In genomic region chr7:158802535-158803199, GRCh38 we compare ENCODE assay signal across 9 cellular contexts. TPM values are rescaled to one million over a fixed set of nuclear protein-coding genes. Genes with fewer than 3 reads are reported as not detected.
DNase-seq lines count a peak whose midpoint lies in the region; ATAC-seq and TF ChIP-seq lines count a peak whose summit lies in the region.
"Had no signal": no experiment of that assay in that cellular context is flagged by ENCODE, and none has a peak within 500 bp of the region (broad histone marks: within the 10 kb centered on the region; RNA-seq: fewer than 3 reads in every experiment).

No MANE protein-coding gene starts in this region.

- H3K27ac ChIP-seq in left ventricle myocardium inferior (replicated peaks) (peak overlapping the region; percentile 45), tibial artery (peak overlapping the region; percentile 11 to 63), neural progenitor cell (no peak overlapping the region), caudate nucleus (ENCODE audit: low read depth, low read length) (no peak overlapping the region)

- no peak overlapping the region for H3K9ac ChIP-seq in neural progenitor cell

- H2AFZ ChIP-seq in neural progenitor cell (replicated peaks) = no peak overlapping the region

- intact Hi-C loops in left ventricle myocardium inferior (cut with micrococcal nuclease) = no loop called here
- intact Hi-C loops in tibial artery (cut with DNase I; ENCODE audit: low total_unique reads) = no loop called here

- no peaks in the 10 kb centered on the region for H3K27me3 Mint-ChIP-seq in activated T-cell treated with anti-CD3 and anti-CD28 coated beads, Interleukin-2, amount 50 U/mL, for 24 hours
- H3K27me3 Mint-ChIP-seq in activated T-cell treated with anti-CD3 and anti-CD28 coated beads, Interleukin-2, amount 50 U/mL, for 4 hours (ENCODE audit: low read depth) = no peaks in the 10 kb centered on the region
- no peaks in the 10 kb centered on the region for H3K27me3 Mint-ChIP-seq in activated naive CD8-positive, alpha-beta T cell treated with anti-CD3 and anti-CD28 coated beads for 36 hours
- H3K27me3 Mint-ChIP-seq in neural progenitor cell (ENCODE audit: insufficient read depth, low read depth) = no peaks in the 10 kb centered on the region
- H3K27me3 Mint-ChIP-seq: B cell had no signal

- H3F3A ChIP-seq in neural progenitor cell (ENCODE audit: low read depth) = no peaks in the 10 kb centered on the region

- ATAC-seq in activated T-cell treated with anti-CD3 and anti-CD28 coated beads, Interleukin-2, amount 50 U/mL, for 4 hours = no peak

- H3K4me1 ChIP-seq in left ventricle myocardium inferior (peaks cover 63% of the 10 kb centered on the region), tibial artery (peaks cover 0 to 60% (median 23%) of the 10 kb centered on the region in 4 donors), neural progenitor cell (no peaks in the 10 kb centered on the region)

- H3K4me3 ChIP-seq in left ventricle myocardium inferior = no peak overlapping the region
- no peak overlapping the region for H3K4me3 ChIP-seq in tibial artery
- no peak overlapping the region for H3K4me3 ChIP-seq in neural progenitor cell

- H3K4me2 ChIP-seq in neural progenitor cell = no peak overlapping the region

- H3K36me3 Mint-ChIP-seq in activated T-cell treated with anti-CD3 and anti-CD28 coated beads, Interleukin-2, amount 50 U/mL, for 24 hours (ENCODE audit: low read depth) = peaks cover 55% of the 10 kb centered on the region
- H3K36me3 Mint-ChIP-seq in activated T-cell treated with anti-CD3 and anti-CD28 coated beads, Interleukin-2, amount 50 U/mL, for 4 hours (ENCODE audit: insufficient read depth) = peaks cover 27% of the 10 kb centered on the region
- H3K36me3 Mint-ChIP-seq in activated naive CD8-positive, alpha-beta T cell treated with anti-CD3 and anti-CD28 coated beads for 36 hours = peaks cover 38% of the 10 kb centered on the region
- peaks cover 26% of the 10 kb centered on the region for H3K36me3 Mint-ChIP-seq in neural progenitor cell

- peaks cover 6% of the 10 kb centered on the region for H3K9me3 Mint-ChIP-seq in activated T-cell treated with anti-CD3 and anti-CD28 coated beads, Interleukin-2, amount 50 U/mL, for 24 hours
- H3K9me3 Mint-ChIP-seq in activated T-cell treated with anti-CD3 and anti-CD28 coated beads, Interleukin-2, amount 50 U/mL, for 4 hours = no peaks in the 10 kb centered on the region
- peaks cover 5% of the 10 kb centered on the region for H3K9me3 Mint-ChIP-seq in activated naive CD8-positive, alpha-beta T cell treated with anti-CD3 and anti-CD28 coated beads for 36 hours
- peaks cover 21% of the 10 kb centered on the region for H3K9me3 Mint-ChIP-seq in neural progenitor cell

- DNase-seq in activated T-cell treated with anti-CD3 and anti-CD28 coated beads, Interleukin-2, amount 50 U/mL, for 24 hours = no peak
- DNase-seq in activated T-cell treated with anti-CD3 and anti-CD28 coated beads, Interleukin-2, amount 50 U/mL, for 4 hours = no peak
- DNase-seq in activated naive CD8-positive, alpha-beta T cell treated with anti-CD3 and anti-CD28 coated beads for 36 hours = no peak
- DNase-seq in left ventricle myocardium inferior (no peak), tibial artery (no peak), NCI-H2196 (lab: John Stamatoyannopoulos, UW; ENCODE audit: unreplicated experiment) (no peak), neural progenitor cell (ENCODE audit: low spot score) (no peak), caudate nucleus (lab: John Stamatoyannopoulos, UW) (no peak)

- peaks cover 69% of the 10 kb centered on the region for H3K79me2 ChIP-seq in neural progenitor cell (ENCODE audit: low read depth)

- no peak for TF ChIP-seq CTCF in left ventricle myocardium inferior (IDR thresholded peaks at IDR 0.05; ENCODE audit: borderline replicate concordance)
- no peak for TF ChIP-seq CTCF in tibial artery (IDR thresholded peaks at IDR 0.05)
- no peak for TF ChIP-seq CTCF in neural progenitor cell (IDR thresholded peaks at IDR 0.05)

- H3K27ac Mint-ChIP-seq in activated T-cell treated with anti-CD3 and anti-CD28 coated beads, Interleukin-2, amount 50 U/mL, for 24 hours = peak overlapping the region; percentile 87
- H3K27ac Mint-ChIP-seq in activated naive CD8-positive, alpha-beta T cell treated with anti-CD3 and anti-CD28 coated beads for 36 hours = peak overlapping the region; percentile 25
- no peak overlapping the region for H3K27ac Mint-ChIP-seq in neural progenitor cell
- H3K27ac Mint-ChIP-seq: B cell had no signal

- H4K20me1 ChIP-seq in neural progenitor cell (ENCODE audit: low read depth) = no peaks in the 10 kb centered on the region

- peaks cover 8% of the 10 kb centered on the region for H3K36me3 ChIP-seq in left ventricle myocardium inferior
- H3K36me3 ChIP-seq in tibial artery = peaks cover 3 to 15% (median 5%) of the 10 kb centered on the region in 3 donors
- no peaks in the 10 kb centered on the region for H3K36me3 ChIP-seq in neural progenitor cell

- peaks cover 70% of the 10 kb centered on the region for H3K4me1 Mint-ChIP-seq in activated T-cell treated with anti-CD3 and anti-CD28 coated beads, Interleukin-2, amount 50 U/mL, for 24 hours (ENCODE audit: low read depth)
- H3K4me1 Mint-ChIP-seq in activated T-cell treated with anti-CD3 and anti-CD28 coated beads, Interleukin-2, amount 50 U/mL, for 4 hours (ENCODE audit: low read depth) = peaks cover 54% of the 10 kb centered on the region
- peaks cover 29% of the 10 kb centered on the region for H3K4me1 Mint-ChIP-seq in activated naive CD8-positive, alpha-beta T cell treated with anti-CD3 and anti-CD28 coated beads for 36 hours
- H3K4me1 Mint-ChIP-seq in neural progenitor cell = no peaks in the 10 kb centered on the region

- H3K27me3 ChIP-seq in left ventricle myocardium inferior (ENCODE audit: low read depth) (no peaks in the 10 kb centered on the region), tibial artery (no peaks in the 10 kb centered on the region), neural progenitor cell (no peaks in the 10 kb centered on the region)

- H3K9me3 ChIP-seq in left ventricle myocardium inferior (replicated peaks) (no peaks in the 10 kb centered on the region), tibial artery (no peaks in the 10 kb centered on the region), neural progenitor cell (ENCODE audit: low read depth) (no peaks in the 10 kb centered on the region)

- H3K4me3 Mint-ChIP-seq in activated T-cell treated with anti-CD3 and anti-CD28 coated beads, Interleukin-2, amount 50 U/mL, for 24 hours = peak overlapping the region; percentile 45
- H3K4me3 Mint-ChIP-seq in activated T-cell treated with anti-CD3 and anti-CD28 coated beads, Interleukin-2, amount 50 U/mL, for 4 hours = no peak overlapping the region
- no peak overlapping the region for H3K4me3 Mint-ChIP-seq in activated naive CD8-positive, alpha-beta T cell treated with anti-CD3 and anti-CD28 coated beads for 36 hours
- H3K4me3 Mint-ChIP-seq in neural progenitor cell = no peak overlapping the region
- H3K4me3 Mint-ChIP-seq: B cell had no signal

RNA-seq across cellular contexts. Expression of gene ESYT2, which starts 26.6 kb away (rescaled TPM):
- 10 to 100 TPM; 48.7 to 59.7 (median 57.1) TPM for total RNA-seq in activated T-cell treated with anti-CD3 and anti-CD28 coated beads, Interleukin-2, amount 50 U/mL, for 4 hours
- 10 to 100 TPM; 52.1 to 52.5 TPM for total RNA-seq in activated naive CD8-positive, alpha-beta T cell treated with anti-CD3 and anti-CD28 coated beads for 36 hours
- total RNA-seq in left ventricle myocardium inferior = 41.1 TPM
- 33.4 and 39.3 TPM in 2 replicates for total RNA-seq in neural progenitor cell (ENCODE audit: low replicate concordance)

RNA-seq across cellular contexts. Expression of gene DYNC2I1, which starts 53.7 kb away (rescaled TPM):
- total RNA-seq in activated T-cell treated with anti-CD3 and anti-CD28 coated beads, Interleukin-2, amount 50 U/mL, for 4 hours = 1 to 10 TPM; 6.2 to 7.6 (median 6.3) TPM
- 10 to 100 TPM; 12.4 to 14.3 TPM for total RNA-seq in activated naive CD8-positive, alpha-beta T cell treated with anti-CD3 and anti-CD28 coated beads for 36 hours
- 31.1 TPM for total RNA-seq in left ventricle myocardium inferior
- 12.9 and 15.8 TPM in 2 replicates for total RNA-seq in neural progenitor cell (ENCODE audit: low replicate concordance)

Comparison
In these comparisons a context has a peak if more than half of its experiments do, and no peak if none do; other contexts are left out.
1. H3K27ac ChIP-seq: peak in left ventricle myocardium inferior (single experiment) and tibial artery (2 of 2); none in neural progenitor cell (single experiment) and caudate nucleus (single experiment).